Comparison of ENCODE assay signal across 6 cellular contexts in genomic region chr15:40354408-40355171, GRCh38. TPM values are rescaled to one million over a fixed set of nuclear protein-coding genes. Genes with fewer than 3 reads are reported as not detected.
DNase-seq lines count a peak whose midpoint lies in the region; ATAC-seq and TF ChIP-seq lines count a peak whose summit lies in the region.

No MANE protein-coding gene starts in this region.

- no peak overlapping the region for H3K27ac Mint-ChIP-seq in immature natural killer cell

- peak; percentile 38 for DNase-seq in GM13977 (ENCODE audit: low spot score)
- DNase-seq in SHP77 treated with DMSO at 0.1 percent for 48 hours (lab: John Stamatoyannopoulos, UW), result peak; percentile 28
- DNase-seq in mesendoderm, result peak; percentile 60
- DNase-seq in immature natural killer cell, result no peak
- DNase-seq in activated effector memory CD4-positive, alpha-beta T cell treated with anti-CD3 and anti-CD28 coated beads, Interleukin-2, amount 50 U/mL, for 16 hours, result no peak
- no peak for DNase-seq in left lobe of liver (ENCODE audit: low spot score)

- H3K79me2 ChIP-seq in mesendoderm (ENCODE audit: control insufficient read depth, insufficient read depth, low read length), result no peaks in the 10 kb centered on the region

- H4K8ac ChIP-seq in mesendoderm (ENCODE audit: low read depth, low read length), result no peak overlapping the region

- in situ Hi-C loops in GM13977 (cut with MboI; ENCODE audit: low pct_unique_long_range_greater_than_20kb, low sequenced_read_pairs, unreplicated experiment), result no loop called here

- no peaks in the 10 kb centered on the region for H3K79me1 ChIP-seq in mesendoderm (ENCODE audit: low read length)

- no peak for ATAC-seq in left lobe of liver

- H3K4me1 ChIP-seq in mesendoderm (ENCODE audit: control insufficient read depth, low read depth, low read length), result peaks cover 8% of the 10 kb centered on the region

- H2BK5ac ChIP-seq in mesendoderm (ENCODE audit: low read length), result no peak overlapping the region

- no peak overlapping the region for H2AK5ac ChIP-seq in mesendoderm (ENCODE audit: low read length)

- H3K27ac ChIP-seq in mesendoderm (ENCODE audit: low read depth, low read length), result no peak overlapping the region

- no peak overlapping the region for H2BK120ac ChIP-seq in mesendoderm (ENCODE audit: low read depth, low read length)

- no peak overlapping the region for H2BK15ac ChIP-seq in mesendoderm (replicated peaks; ENCODE audit: low read depth)

- H3K9me3 Mint-ChIP-seq in immature natural killer cell, result no peaks in the 10 kb centered on the region

- peak; percentile 20 for TF ChIP-seq CTCF in GM13977 (IDR thresholded peaks at IDR 0.05; ENCODE audit: extremely low read depth, insufficient read depth, missing control alignments)

- H3K23ac ChIP-seq in mesendoderm (ENCODE audit: low read length), result no peak overlapping the region

- no peak overlapping the region for H3K4ac ChIP-seq in mesendoderm (ENCODE audit: low read depth, low read length)

- no peak overlapping the region for H3K4me3 Mint-ChIP-seq in immature natural killer cell

- H3K18ac ChIP-seq in mesendoderm (ENCODE audit: low read length), result no peak overlapping the region

- no peaks in the 10 kb centered on the region for H3K36me3 Mint-ChIP-seq in immature natural killer cell

- no peaks in the 10 kb centered on the region for H3K27me3 ChIP-seq in mesendoderm (ENCODE audit: insufficient read depth, low read length, poor library complexity)

- no peak overlapping the region for H3K4me2 ChIP-seq in mesendoderm (ENCODE audit: low read length)

- no peak overlapping the region for H3K9ac ChIP-seq in mesendoderm (ENCODE audit: low read length)

- H4K5ac ChIP-seq in mesendoderm (ENCODE audit: low read length), result no peak overlapping the region

- H3K4me1 Mint-ChIP-seq in immature natural killer cell, result peaks cover 10 to 11% of the 10 kb centered on the region in 2 donors

- H3K4me3 ChIP-seq in mesendoderm (ENCODE audit: low read length), result no peak overlapping the region

- no peaks in the 10 kb centered on the region for H3K36me3 ChIP-seq in mesendoderm (ENCODE audit: control insufficient read depth, insufficient read depth, low read length)

- WGBS in mesendoderm (ENCODE audit: extremely low coverage, insufficient coverage, low lambda C conversion rate), result no CpG with 5 or more reads among the region's 9 CpGs

- peaks cover 3 to 10% (median 8%) of the 10 kb centered on the region in 3 donors for H3K27me3 Mint-ChIP-seq in immature natural killer cell (ENCODE audit: low read depth in 3 of 3)

- no peak overlapping the region for H3K56ac ChIP-seq in mesendoderm (ENCODE audit: low read length)

RNA-seq across cellular contexts. Expression of gene DISP2, which starts 3.4 kb away (rescaled TPM):
- 1.6 TPM for polyA plus RNA-seq in mesendoderm (2013, experiment 1 of 2)
- 1.1 TPM for polyA plus RNA-seq in mesendoderm (2013, experiment 2 of 2)
- 1 to 10 TPM in 1 of 3 donors, under 1 TPM in 2; 0.03 to 1.1 (median 0.38) TPM for polyA plus RNA-seq in immature natural killer cell
- total RNA-seq in left lobe of liver, result 0.25 TPM

RNA-seq across cellular contexts. Expression of gene PHGR1, which starts 3.8 kb away (rescaled TPM):
- not detected for polyA plus RNA-seq in mesendoderm (2013, experiment 1 of 2)
- not detected for polyA plus RNA-seq in mesendoderm (2013, experiment 2 of 2)
- polyA plus RNA-seq in immature natural killer cell, result not detected
- not detected for total RNA-seq in left lobe of liver

RNA-seq across cellular contexts. Expression of gene CCDC9B, which starts 13.9 kb away (rescaled TPM):
- polyA plus RNA-seq in mesendoderm (2013, experiment 1 of 2), result 0.44 TPM
- polyA plus RNA-seq in mesendoderm (2013, experiment 2 of 2), result 0.29 TPM
- polyA plus RNA-seq in immature natural killer cell, result under 1 TPM in 2 of 3 donors, not detected in 1; 0.09 to 0.46 TPM
- 16.6 TPM for total RNA-seq in left lobe of liver

RNA-seq across cellular contexts. Expression of gene KNSTRN, which starts 27.9 kb away (rescaled TPM):
- 59.1 TPM for polyA plus RNA-seq in mesendoderm (2013, experiment 1 of 2)
- 60.3 TPM for polyA plus RNA-seq in mesendoderm (2013, experiment 2 of 2)
- 1 to 10 TPM; 2.7 to 5.6 (median 2.8) TPM for polyA plus RNA-seq in immature natural killer cell
- total RNA-seq in left lobe of liver, result 9.2 TPM

RNA-seq across cellular contexts. Expression of gene INAFM2, which starts 31.1 kb away (rescaled TPM):
- polyA plus RNA-seq in mesendoderm (2013, experiment 1 of 2), result 17.9 TPM
- 17.4 TPM for polyA plus RNA-seq in mesendoderm (2013, experiment 2 of 2)
- polyA plus RNA-seq in immature natural killer cell, result 1 to 10 TPM; 3.2 to 3.5 (median 3.2) TPM
- total RNA-seq in left lobe of liver, result 7.7 TPM

Comparison
In these comparisons a context has a peak if more than half of its experiments do, and no peak if none do; other contexts are left out.
1. DNase-seq: peak in GM13977 (single experiment), SHP77 treated with DMSO at 0.1 percent for 48 hours (single experiment) and mesendoderm (single experiment); none in immature natural killer cell (0 of 3), activated effector memory CD4-positive, alpha-beta T cell treated with anti-CD3 and anti-CD28 coated beads, Interleukin-2, amount 50 U/mL, for 16 hours (single experiment) and left lobe of liver (single experiment).